27 cellular contexts compared by ENCODE assay signal in the genomic region with DNA sequence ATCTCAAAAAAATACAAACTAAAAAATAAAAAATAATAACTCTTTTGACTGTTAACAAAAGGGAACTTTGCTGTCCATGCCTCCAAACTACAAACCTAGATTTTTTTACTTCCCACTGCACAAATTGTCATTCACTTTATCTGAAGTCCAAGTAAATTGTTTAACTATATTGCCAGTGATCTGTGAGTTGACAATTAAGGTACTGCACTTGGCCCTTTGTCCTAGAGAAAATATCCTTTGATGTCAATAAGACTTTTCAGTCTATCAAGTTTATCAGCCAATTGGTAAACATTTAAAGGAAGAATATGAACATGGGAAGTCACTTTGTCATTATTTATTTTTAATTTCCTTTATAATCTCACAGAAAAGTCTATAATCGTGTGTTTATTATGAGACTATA.
"Had no signal": no experiment of that assay in that cellular context is flagged by ENCODE, and none has a peak within 500 bp of the region (broad histone marks: within the 10 kb centered on the region; RNA-seq: fewer than 3 reads in every experiment).

No MANE protein-coding gene starts in this region.

- H3K4me3 ChIP-seq: colonic mucosa, coronary artery, dorsolateral prefrontal cortex, esophagus muscularis mucosa, esophagus squamous epithelium, gastrocnemius medialis, gastroesophageal sphincter, heart left ventricle, heart right ventricle had no signal

- H3K27ac ChIP-seq: coronary artery, dorsolateral prefrontal cortex, epithelial cell of prostate, esophagus muscularis mucosa, esophagus squamous epithelium, foreskin keratinocyte, gastrocnemius medialis, gastroesophageal sphincter, heart left ventricle, heart right ventricle had no signal

- FAIRE-seq: colon, endothelial cell of umbilical vein, frontal cortex had no signal

- H3K4me1 ChIP-seq: colonic mucosa, esophagus muscularis mucosa, esophagus squamous epithelium, foreskin keratinocyte, gastrocnemius medialis, gastroesophageal sphincter, heart left ventricle, heart right ventricle had no signal

- ATAC-seq: effector memory CD8-positive, alpha-beta T cell; esophagus mucosa; foreskin keratinocyte; gastrocnemius medialis; gastroesophageal sphincter; heart left ventricle; heart right ventricle had no signal

- H3K9me3 ChIP-seq: colonic mucosa, gastrocnemius medialis had no signal

- H3K27me3 ChIP-seq: colonic mucosa, dorsolateral prefrontal cortex, esophagus muscularis mucosa, esophagus squamous epithelium, foreskin keratinocyte, gastrocnemius medialis, gastroesophageal sphincter, heart left ventricle, heart right ventricle had no signal

- DNase-seq: colonic mucosa; cortex of kidney; dermis blood vessel endothelial cell; dorsolateral prefrontal cortex; effector CD4-positive, alpha-beta T cell; effector CD8-positive, alpha-beta T cell; effector memory CD4-positive, alpha-beta T cell; effector memory CD8-positive, alpha-beta T cell; endodermal cell; erythroblast; esophagus squamous epithelium; foreskin fibroblast; foreskin keratinocyte; foreskin melanocyte; gastrocnemius medialis; glutamatergic neuron; head of caudate nucleus; heart left ventricle; heart right ventricle had no signal

- H3K36me3 ChIP-seq: colonic mucosa, esophagus muscularis mucosa, esophagus squamous epithelium, gastrocnemius medialis, gastroesophageal sphincter, heart left ventricle, heart right ventricle had no signal
